20 cellular contexts compared by ENCODE assay signal in genomic region chr15:98751767-98752166, GRCh38.
"Had no signal": no experiment of that assay in that cellular context is flagged by ENCODE, and none has a peak within 500 bp of the region (broad histone marks: within the 10 kb centered on the region; RNA-seq: fewer than 3 reads in every experiment).

No MANE protein-coding gene starts in this region.

- H3K4me3 ChIP-seq: gastroesophageal sphincter, heart right ventricle, mucosa of descending colon, tibial artery, uterus had no signal

- ATAC-seq: activated T-cell treated with anti-CD3 and anti-CD28 coated beads, Interleukin-2, amount 50 U/mL, for 72 hours; gastroesophageal sphincter; heart right ventricle; mucosa of descending colon; naive thymus-derived CD4-positive, alpha-beta T cell; stimulated activated naive B cell treated with anti-CD40 and anti-IgM and Interleukin-4, amounts not matched to agents 10 μg/mL and 1 μg/mL and 100 μg/mL, for 72 hours; T-helper 17 cell had no signal

- H3K9me3 Mint-ChIP-seq: activated naive CD8-positive, alpha-beta T cell treated with anti-CD3 and anti-CD28 coated beads for 36 hours; activated T-cell treated with anti-CD3 and anti-CD28 coated beads, Interleukin-2, amount 50 U/mL, for 72 hours; naive thymus-derived CD4-positive, alpha-beta T cell; stimulated activated naive B cell treated with anti-CD40 and anti-IgM and Interleukin-4, amounts not matched to agents 10 μg/mL and 1 μg/mL and 100 μg/mL, for 72 hours had no signal

- H3K36me3 Mint-ChIP-seq: activated naive CD8-positive, alpha-beta T cell treated with anti-CD3 and anti-CD28 coated beads for 36 hours; naive thymus-derived CD4-positive, alpha-beta T cell; stimulated activated naive B cell treated with anti-CD40 and anti-IgM and Interleukin-4, amounts not matched to agents 10 μg/mL and 1 μg/mL and 100 μg/mL, for 72 hours had no signal

- H3K9me3 ChIP-seq: gastroesophageal sphincter, heart right ventricle, mucosa of descending colon, tibial artery, uterus had no signal

- H3K27ac ChIP-seq: brain microvascular endothelial cell, epithelial cell of prostate, gastroesophageal sphincter, uterus had no signal

- H3K27ac Mint-ChIP-seq: activated naive CD8-positive, alpha-beta T cell treated with anti-CD3 and anti-CD28 coated beads for 36 hours; activated T-cell treated with anti-CD3 and anti-CD28 coated beads, Interleukin-2, amount 50 U/mL, for 72 hours; naive thymus-derived CD4-positive, alpha-beta T cell; stimulated activated naive B cell treated with anti-CD40 and anti-IgM and Interleukin-4, amounts not matched to agents 10 μg/mL and 1 μg/mL and 100 μg/mL, for 72 hours; T-helper 17 cell had no signal

- DNase-seq: activated CD4-positive, alpha-beta T cell treated with anti-CD3 and anti-CD28 coated beads for 48 hours; activated CD8-positive, alpha-beta memory T cell treated with anti-CD3 and anti-CD28 coated beads, Interleukin-2, amount 50 U/mL, for 48 hours; activated gamma-delta T cell; activated naive CD8-positive, alpha-beta T cell treated with anti-CD3 and anti-CD28 coated beads for 36 hours; activated T-cell treated with anti-CD3 and anti-CD28 coated beads, Interleukin-2, amount 50 U/mL, for 72 hours; anterior cingulate cortex; brain microvascular endothelial cell; effector memory CD4-positive, alpha-beta T cell; heart right ventricle; mammary epithelial cell; mucosa of descending colon; naive thymus-derived CD4-positive, alpha-beta T cell; stimulated activated CD4-positive, alpha-beta T cell treated with anti-CD3 and anti-CD28 coated beads, Interleukin-15, amount 100 ng/mL, for 24 hours; stimulated activated CD4-positive, alpha-beta T cell treated with anti-CD3 and anti-CD28 coated beads, Interleukin-4, amount 100 ng/mL, for 1 hour; stimulated activated naive B cell treated with anti-CD40 and anti-IgM and Interleukin-4, amounts not matched to agents 10 μg/mL and 1 μg/mL and 100 μg/mL, for 72 hours; T-helper 17 cell; tibial artery; uterus had no signal

- H3K36me3 ChIP-seq: brain microvascular endothelial cell, gastroesophageal sphincter, heart right ventricle, tibial artery, uterus had no signal

- H3K4me3 Mint-ChIP-seq: activated naive CD8-positive, alpha-beta T cell treated with anti-CD3 and anti-CD28 coated beads for 36 hours; activated T-cell treated with anti-CD3 and anti-CD28 coated beads, Interleukin-2, amount 50 U/mL, for 72 hours; stimulated activated naive B cell treated with anti-CD40 and anti-IgM and Interleukin-4, amounts not matched to agents 10 μg/mL and 1 μg/mL and 100 μg/mL, for 72 hours; T-helper 17 cell had no signal

- H3K27me3 ChIP-seq: brain microvascular endothelial cell, gastroesophageal sphincter, heart right ventricle, tibial artery, uterus had no signal

- H3K27me3 Mint-ChIP-seq: activated naive CD8-positive, alpha-beta T cell treated with anti-CD3 and anti-CD28 coated beads for 36 hours; naive thymus-derived CD4-positive, alpha-beta T cell; stimulated activated naive B cell treated with anti-CD40 and anti-IgM and Interleukin-4, amounts not matched to agents 10 μg/mL and 1 μg/mL and 100 μg/mL, for 72 hours had no signal
